21 cellular contexts compared by ENCODE assay signal in genomic region chr2:176986579-176986978, GRCh38.
"Had no signal": no experiment of that assay in that cellular context is flagged by ENCODE, and none has a peak within 500 bp of the region (broad histone marks: within the 10 kb centered on the region; RNA-seq: fewer than 3 reads in every experiment).

No MANE protein-coding gene starts in this region.

- FAIRE-seq: keratinocyte, pancreas had no signal

- DNase-seq: activated CD4-positive, alpha-beta T cell treated with anti-CD3 and anti-CD28 coated beads, Interleukin-2, amount 10 ng/mL, durations not matched to agents 7 days and 5 days; activated CD4-positive, CD25-positive, alpha-beta regulatory T cell treated with anti-CD3 and anti-CD28 coated beads, Interleukin-2, amount 50 U/mL, for 72 hours; activated CD8-positive, alpha-beta memory T cell treated with anti-CD3 and anti-CD28 coated beads, Interleukin-2, amount 10 ng/mL, durations not matched to agents 7 days and 5 days; activated CD8-positive, alpha-beta T cell treated with anti-CD3 and anti-CD28 coated beads for 36 hours; activated gamma-delta T cell; activated naive CD4-positive, alpha-beta T cell treated with anti-CD3 and anti-CD28 coated beads, Interleukin-2, amount 50 U/mL, for 16 hours; activated naive CD8-positive, alpha-beta T cell treated with anti-CD3 and anti-CD28 coated beads, Interleukin-2, amount 50 U/mL, for 24 hours; activated T-cell treated with anti-CD3 and anti-CD28 coated beads for 4 hours; cortex of kidney; endodermal cell; left colon; pancreas; psoas muscle; stimulated activated CD4-positive, alpha-beta T cell treated with anti-CD3 and anti-CD28 coated beads, Interleukin-4, amount 100 ng/mL, for 24 hours; stimulated activated naive CD8-positive, alpha-beta T cell treated with anti-CD3 and anti-CD28 coated beads, Interleukin-15, Interleukin-2, amounts not matched to agents 100 U/mL and 50 U/mL, for 24 hours; substantia nigra; thyroid gland; upper lobe of right lung; WERI-Rb-1 had no signal

- H3K27ac ChIP-seq: pancreas, psoas muscle, right atrium auricular region, thyroid gland, upper lobe of right lung, WERI-Rb-1 had no signal
